ENCODE assay signal across 11 cellular contexts in the genomic region with DNA sequence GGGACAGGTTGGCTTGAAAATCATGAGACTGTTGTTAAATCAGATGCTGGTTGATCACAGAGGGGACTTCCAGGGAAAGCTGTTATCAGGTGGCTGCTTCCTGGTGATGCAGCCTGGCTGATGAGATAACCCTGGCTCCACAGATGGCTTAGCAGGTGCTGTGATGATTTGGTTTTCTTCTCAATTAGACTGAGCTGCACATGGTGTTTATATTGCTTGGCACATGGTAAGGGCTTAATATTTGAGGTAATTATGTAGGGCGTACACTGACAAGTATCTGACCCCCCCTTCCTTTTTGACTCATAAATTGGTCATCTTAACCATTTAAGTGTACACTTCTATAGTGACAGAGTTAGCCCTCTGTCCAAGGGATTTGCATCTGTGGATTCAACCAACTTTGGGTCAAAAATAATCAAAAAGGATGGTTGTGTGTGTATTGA. TPM values are rescaled to one million over a fixed set of nuclear protein-coding genes. Genes with fewer than 3 reads are reported as not detected.
A peak's percentile ranks its signal among the peaks of the same experiment; 100 is the strongest.
DNase-seq lines count a peak whose midpoint lies in the region; ATAC-seq, FAIRE-seq and TF ChIP-seq lines count a peak whose summit lies in the region.
"Had no signal": no experiment of that assay in that cellular context is flagged by ENCODE, and none has a peak within 500 bp of the region (broad histone marks: within the 10 kb centered on the region; RNA-seq: fewer than 3 reads in every experiment).

No MANE protein-coding gene starts in this region.

- H3K79me2 ChIP-seq in HepG2 (ENCODE audit: insufficient read depth, low read length) (peaks cover 37% of the 10 kb centered on the region), H9 (ENCODE audit: insufficient read depth, low read length) (peaks cover 17% of the 10 kb centered on the region; the same call in 1 of the 2 replicates)

- H3K9me3 ChIP-seq in HepG2 (ENCODE audit: low read length) (no peaks in the 10 kb centered on the region), H9 (ENCODE audit: control insufficient read depth, low read depth, low read length) (no peaks in the 10 kb centered on the region)
- H3K9me3 ChIP-seq: psoas muscle had no signal

- TF ChIP-seq EP300 in HepG2 (IDR thresholded peaks at IDR 0.05; ENCODE audit: low read depth in 2 of 2, low read length in 2 of 2), result no peak
- no peak for TF ChIP-seq EP300 in HepG2 (CRISPR knock-in tag; IDR thresholded peaks at IDR 0.05; ENCODE audit: borderline replicate concordance)

- in situ Hi-C loops in HepG2 (cut with HindIII; ENCODE audit: extremely low pct_ligation_motif_present, low pct_unique_long_range_greater_than_20kb), result no loop called here

- H3K4me2 ChIP-seq in HepG2 (ENCODE audit: low read depth, low read length) (no peak overlapping the region), H9 (ENCODE audit: insufficient read depth, insufficient read length, low read length) (no peak overlapping the region)

- TF ChIP-seq POLR2A in HepG2 (IDR thresholded peaks at IDR 0.05; ENCODE audit: insufficient read depth in 1 of 2, low read depth in 2 of 2, low read length in 2 of 2), result peak; percentile 17 to 31; a peak in 2 of 4 replicates

- no peak for TF ChIP-seq CTCF in HepG2 (CRISPR knock-in tag; IDR thresholded peaks at IDR 0.05)
- TF ChIP-seq CTCF in H9 (conservative IDR thresholded peaks at IDR 0.05), result no peak

- H3K14ac ChIP-seq in H9 (ENCODE audit: insufficient read depth, low read length), result no peak overlapping the region

- H4K91ac ChIP-seq in H9 (ENCODE audit: insufficient read length, low read depth, low read length), result no peak overlapping the region

- H3K9ac ChIP-seq in HepG2 (ENCODE audit: insufficient read depth, low read depth, low read length) (no peak overlapping the region), H9 (ENCODE audit: extremely low read depth, insufficient read length, low read length) (no peak overlapping the region)

- no peak overlapping the region for H2BK5ac ChIP-seq in H9 (ENCODE audit: insufficient read length, low read length)

- H2BK15ac ChIP-seq in H9 (ENCODE audit: low read depth, low read length), result no peak overlapping the region

- H3K4me1 ChIP-seq in HepG2 (ENCODE audit: insufficient read depth, low read length) (peaks cover 35% of the 10 kb centered on the region), H9 (ENCODE audit: insufficient read depth, low read length) (no peaks in the 10 kb centered on the region)

- no TSS peak for BruUV-seq in HepG2 (replicated peaks; lab: Mats Ljungman, UMichigan)

- H3K27me3 ChIP-seq in HepG2 (ENCODE audit: control insufficient read depth in 1 of 2, insufficient read depth in 2 of 2, low read length in 2 of 2) (no peaks in the 10 kb centered on the region), H9 (ENCODE audit: insufficient read depth, low read length) (no peaks in the 10 kb centered on the region)
- H3K27me3 ChIP-seq: dorsolateral prefrontal cortex had no signal

- no peak for FAIRE-seq in HepG2 (lab: Jason Lieb, UNC)

- H3K36me3 Mint-ChIP-seq in activated T-helper 2 cell treated with anti-CD3 and anti-CD28 coated beads, Interferon-gamma antibody, Interleukin-2, Interleukin-4, amounts not matched to agents 10 μg/mL and 5 μg/mL and 100 μg/mL, durations not matched to agents 14 hours and 24 hours and 36 hours (ENCODE audit: low read depth), result peaks cover 72% of the 10 kb centered on the region
- peaks cover 68 to 82% (median 72%) of the 10 kb centered on the region in 3 experiments for H3K36me3 Mint-ChIP-seq in H9 (ENCODE audit: insufficient read depth in 1 of 3, low read depth in 3 of 3)

- CTCF ChIA-PET in HepG2 (lab: Yijun Ruan, JAX; ENCODE audit: low intra/inter-chr PET ratio, low total read pairs), result no interaction called here

- H3K27ac ChIP-seq in HepG2 (ENCODE audit: extremely low read length, insufficient read depth, low read length) (no peak overlapping the region), H9 (ENCODE audit: insufficient read length, low read depth, low read length) (no peak overlapping the region)
- H3K27ac ChIP-seq: psoas muscle had no signal

- H3K27me3 Mint-ChIP-seq in activated T-helper 2 cell treated with anti-CD3 and anti-CD28 coated beads, Interferon-gamma antibody, Interleukin-2, Interleukin-4, amounts not matched to agents 10 μg/mL and 5 μg/mL and 100 μg/mL, durations not matched to agents 14 hours and 24 hours and 36 hours (ENCODE audit: low read depth), result no peaks in the 10 kb centered on the region
- H3K27me3 Mint-ChIP-seq in H9 (ENCODE audit: low read depth), result no peaks in the 10 kb centered on the region; the same call in 1 of the 2 replicates

- ATAC-seq in HepG2, result no peak
- ATAC-seq: psoas muscle had no signal

- H4K20me1 ChIP-seq in HepG2 (ENCODE audit: insufficient read depth, low read length), result peaks cover 70% of the 10 kb centered on the region
- peaks cover 3% of the 10 kb centered on the region for H4K20me1 ChIP-seq in H9 (ENCODE audit: control insufficient read depth, insufficient read depth, insufficient read length)

- H4K5ac ChIP-seq in H9 (ENCODE audit: insufficient read length, low read depth, low read length), result no peak overlapping the region

- peak; percentile 65 for DNase-seq in EH (ENCODE audit: low read depth)
- DNase-seq in NCI-H1417 treated with DMSO at 0.1 percent for 48 hours (lab: John Stamatoyannopoulos, UW), result peak; percentile 42
- no peak for DNase-seq in activated T-helper 2 cell treated with anti-CD3 and anti-CD28 coated beads, Interferon-gamma antibody, Interleukin-2, Interleukin-4, amounts not matched to agents 10 μg/mL and 5 μg/mL and 100 μg/mL, durations not matched to agents 14 hours and 24 hours and 36 hours (ENCODE audit: low spot score)
- no peak for DNase-seq in HepG2 (ENCODE audit: low spot score)
- DNase-seq in H9, result no peak
- no peak for DNase-seq in LoVo (ENCODE audit: low spot score)
- no peak for DNase-seq in HuH-7 (ENCODE audit: low spot score)
- no peak for DNase-seq in COR-L47 (lab: John Stamatoyannopoulos, UW)
- DNase-seq: islet precursor cell, psoas muscle had no signal

- H4K8ac ChIP-seq in H9 (replicated peaks; ENCODE audit: insufficient read length, low read depth, low read length), result no peak overlapping the region

- no peak overlapping the region for H3K4me3 ChIP-seq in HepG2 (replicated peaks in 1 of 3; ENCODE audit: insufficient read depth in 1 of 3, low read depth in 2 of 3, low read length in 3 of 3)
- H3K4me3 ChIP-seq: dorsolateral prefrontal cortex, psoas muscle had no signal

- no peak overlapping the region for H3K4ac ChIP-seq in H9 (ENCODE audit: low read depth, low read length)

- H3K36me3 ChIP-seq in HepG2 (replicated peaks in 1 of 2; ENCODE audit: control insufficient read depth in 1 of 2, insufficient read depth in 2 of 2, low read length in 2 of 2), result peaks cover 25 to 57% of the 10 kb centered on the region in 2 experiments

- H2AFZ ChIP-seq in HepG2 (ENCODE audit: low read length), result no peak overlapping the region
- no peak overlapping the region for H2AFZ ChIP-seq in H9 (ENCODE audit: low read length)

- POLR2A ChIA-PET in HepG2 (lab: Yijun Ruan, JAX), result no interaction called here

- no peak overlapping the region for H3K56ac ChIP-seq in H9 (ENCODE audit: insufficient read length, low read depth, low read length)

- no peak overlapping the region for H3K4me3 Mint-ChIP-seq in activated T-helper 2 cell treated with anti-CD3 and anti-CD28 coated beads, Interferon-gamma antibody, Interleukin-2, Interleukin-4, amounts not matched to agents 10 μg/mL and 5 μg/mL and 100 μg/mL, durations not matched to agents 14 hours and 24 hours and 36 hours (ENCODE audit: low read depth)
- H3K4me3 Mint-ChIP-seq in H9, result no peak overlapping the region

- TF ChIP-seq RAD21 in HepG2 (CRISPR knock-in tag; IDR thresholded peaks at IDR 0.05), result no peak

- no peaks in the 10 kb centered on the region for H3K9me3 Mint-ChIP-seq in activated T-helper 2 cell treated with anti-CD3 and anti-CD28 coated beads, Interferon-gamma antibody, Interleukin-2, Interleukin-4, amounts not matched to agents 10 μg/mL and 5 μg/mL and 100 μg/mL, durations not matched to agents 14 hours and 24 hours and 36 hours
- peaks cover 0 to 4% of the 10 kb centered on the region in 2 experiments; a peak in 1 of 5 replicates for H3K9me3 Mint-ChIP-seq in H9

- no peak overlapping the region for H3T11ph ChIP-seq in H9 (ENCODE audit: low read length)

- H2BK20ac ChIP-seq in H9 (ENCODE audit: low read depth, low read length, poor library complexity, severe bottlenecking), result no peak overlapping the region

- peaks cover 41% of the 10 kb centered on the region for H3K4me1 Mint-ChIP-seq in activated T-helper 2 cell treated with anti-CD3 and anti-CD28 coated beads, Interferon-gamma antibody, Interleukin-2, Interleukin-4, amounts not matched to agents 10 μg/mL and 5 μg/mL and 100 μg/mL, durations not matched to agents 14 hours and 24 hours and 36 hours (ENCODE audit: low read depth)
- H3K4me1 Mint-ChIP-seq in H9, result peaks cover 24 to 30% of the 10 kb centered on the region in 2 experiments

- no peaks in the 10 kb centered on the region for H3K23me2 ChIP-seq in H9 (ENCODE audit: insufficient read length, low read depth, low read length, poor library complexity, severe bottlenecking)

- H2BK120ac ChIP-seq in H9 (ENCODE audit: low read depth, low read length, poor library complexity, severe bottlenecking), result no peak overlapping the region

- intact Hi-C loops in activated T-helper 2 cell treated with anti-CD3 and anti-CD28 coated beads, Interferon-gamma antibody, Interleukin-2, Interleukin-4, amounts not matched to agents 10 μg/mL and 5 μg/mL and 100 μg/mL, durations not matched to agents 14 hours and 24 hours and 36 hours (cut with micrococcal nuclease), result no loop called here
- intact Hi-C loops in HepG2 (cut with micrococcal nuclease; ENCODE audit: unreplicated experiment), result no loop called here

- no peak overlapping the region for H3K23ac ChIP-seq in H9 (ENCODE audit: insufficient read length, low read depth, low read length)

- 100% methylated on average over 1 of the region's 1 CpG for WGBS in HepG2 (ENCODE audit: low lambda C conversion rate)
- no CpG with 5 or more reads among the region's 1 CpG for WGBS in H9 (ENCODE audit: extremely low coverage, insufficient read length, low lambda C conversion rate)

- no peak overlapping the region for H2AK5ac ChIP-seq in H9 (ENCODE audit: insufficient read length, low read length)

- peak overlapping the region; percentile 28 for H3K27ac Mint-ChIP-seq in activated T-helper 2 cell treated with anti-CD3 and anti-CD28 coated beads, Interferon-gamma antibody, Interleukin-2, Interleukin-4, amounts not matched to agents 10 μg/mL and 5 μg/mL and 100 μg/mL, durations not matched to agents 14 hours and 24 hours and 36 hours
- 0 out of 7 replicates have a peak overlapping the region, but pooled peaks of 1 of the 3 experiments have one; percentile 28 for H3K27ac Mint-ChIP-seq in H9

- no peak overlapping the region for H3K18ac ChIP-seq in H9 (ENCODE audit: insufficient read length, low read depth, low read length)

- no peak overlapping the region for H2BK12ac ChIP-seq in H9 (ENCODE audit: insufficient read length, low read depth, low read length)

- H3K79me1 ChIP-seq in H9 (ENCODE audit: insufficient read depth, low read depth, low read length, poor library complexity, severe bottlenecking), result peaks cover 13% of the 10 kb centered on the region

RNA-seq across cellular contexts. Expression of gene RPS3, which starts 7.0 kb away (rescaled TPM):
- 3,460 and 3,552 TPM in 2 replicates for total RNA-seq in activated T-helper 2 cell treated with anti-CD3 and anti-CD28 coated beads, Interferon-gamma antibody, Interleukin-2, Interleukin-4, amounts not matched to agents 10 μg/mL and 5 μg/mL and 100 μg/mL, durations not matched to agents 14 hours and 24 hours and 36 hours
- total RNA-seq in HepG2 (2016; rRNA removed; fragmentation: Illumina TruSeq; extraction: Trizol) (2,143 and 2,814 TPM in 2 replicates), H9 (2021) (3,765 and 3,814 TPM in 2 replicates)
- 3,026 and 3,837 TPM in 2 replicates for total RNA-seq in HepG2 (2016; cell fraction: cytosol; rRNA removed; fragmentation: Illumina TruSeq; extraction: Trizol; ENCODE audit: low read depth)
- total RNA-seq in HepG2 (2016; cell fraction: insoluble cytoplasmic fraction; rRNA removed; fragmentation: Illumina TruSeq; extraction: Trizol), result 2,366 and 2,701 TPM in 2 replicates
- 5,197 and 5,735 TPM in 2 replicates for total RNA-seq in HepG2 (2016; cell fraction: membrane; rRNA removed; fragmentation: Illumina TruSeq; extraction: Trizol)
- total RNA-seq in HepG2 (2016; cell fraction: nucleus; rRNA removed; fragmentation: Illumina TruSeq; extraction: Trizol), result 799 and 826 TPM in 2 replicates
- 3,295 and 3,616 TPM in 2 replicates for polyA plus RNA-seq in HepG2 (2011; rRNA removed)
- 3,790 and 3,975 TPM in 2 replicates for polyA plus RNA-seq in HepG2 (2011; cell fraction: cytosol; rRNA removed)
- 1,120 and 1,329 TPM in 2 replicates for polyA plus RNA-seq in HepG2 (2011; cell fraction: nucleus; rRNA removed)
- polyA plus RNA-seq in HepG2 (2012), result 4,677 and 5,383 TPM in 2 replicates
- polyA plus RNA-seq in HepG2 (2016; cell fraction: cytosol; fragmentation: Illumina TruSeq; extraction: Trizol; ENCODE audit: low read depth), result 4,653 and 5,328 TPM in 2 replicates
- polyA plus RNA-seq in HepG2 (2016; cell fraction: insoluble cytoplasmic fraction; fragmentation: Illumina TruSeq; extraction: Trizol; ENCODE audit: low read depth), result 3,740 and 3,849 TPM in 2 replicates
- polyA plus RNA-seq in HepG2 (2016; cell fraction: membrane; fragmentation: Illumina TruSeq; extraction: Trizol; ENCODE audit: low read depth), result 7,247 and 7,550 TPM in 2 replicates
- polyA plus RNA-seq in HepG2 (2016; cell fraction: nucleus; fragmentation: Illumina TruSeq; extraction: Trizol; ENCODE audit: insufficient read depth, low read depth), result 2,020 and 2,028 TPM in 2 replicates
- polyA minus RNA-seq in HepG2 (2011; rRNA and poly(A)+ RNA removed; ENCODE audit: low replicate concordance), result 1,170 and 2,337 TPM in 2 replicates
- polyA minus RNA-seq in HepG2 (2011; cell fraction: cytosol; rRNA and poly(A)+ RNA removed), result 547 and 597 TPM in 2 replicates
- 281 and 352 TPM in 2 replicates for polyA minus RNA-seq in HepG2 (2011; cell fraction: nucleus; rRNA and poly(A)+ RNA removed)

RNA-seq across cellular contexts. Expression of gene KLHL35, which starts 26.6 kb away (rescaled TPM):
- 0.87 and 1.6 TPM in 2 replicates for total RNA-seq in activated T-helper 2 cell treated with anti-CD3 and anti-CD28 coated beads, Interferon-gamma antibody, Interleukin-2, Interleukin-4, amounts not matched to agents 10 μg/mL and 5 μg/mL and 100 μg/mL, durations not matched to agents 14 hours and 24 hours and 36 hours
- total RNA-seq in HepG2 (2016; rRNA removed; fragmentation: Illumina TruSeq; extraction: Trizol), result not detected in 2 replicates
- not detected in 2 replicates for total RNA-seq in HepG2 (2016; cell fraction: cytosol; rRNA removed; fragmentation: Illumina TruSeq; extraction: Trizol; ENCODE audit: low read depth)
- not detected in 2 replicates for total RNA-seq in HepG2 (2016; cell fraction: insoluble cytoplasmic fraction; rRNA removed; fragmentation: Illumina TruSeq; extraction: Trizol)
- total RNA-seq in HepG2 (2016; cell fraction: membrane; rRNA removed; fragmentation: Illumina TruSeq; extraction: Trizol), result not detected in 2 replicates
- total RNA-seq in HepG2 (2016; cell fraction: nucleus; rRNA removed; fragmentation: Illumina TruSeq; extraction: Trizol), result not detected in 2 replicates
- polyA plus RNA-seq in HepG2 (2011; rRNA removed), result not detected in 2 replicates
- polyA plus RNA-seq in HepG2 (2011; cell fraction: cytosol; rRNA removed), result 0.03 TPM in 1 of 2 replicates, not detected in the other
- polyA plus RNA-seq in HepG2 (2011; cell fraction: nucleus; rRNA removed), result 0.10 and 0.14 TPM in 2 replicates
- 0.12 TPM in 1 of 2 replicates, not detected in the other for polyA plus RNA-seq in HepG2 (2012)
- polyA plus RNA-seq in HepG2 (2016; cell fraction: cytosol; fragmentation: Illumina TruSeq; extraction: Trizol; ENCODE audit: low read depth), result not detected in 2 replicates
- not detected in 2 replicates for polyA plus RNA-seq in HepG2 (2016; cell fraction: insoluble cytoplasmic fraction; fragmentation: Illumina TruSeq; extraction: Trizol; ENCODE audit: low read depth)
- polyA plus RNA-seq in HepG2 (2016; cell fraction: membrane; fragmentation: Illumina TruSeq; extraction: Trizol; ENCODE audit: low read depth), result not detected in 2 replicates
- polyA plus RNA-seq in HepG2 (2016; cell fraction: nucleus; fragmentation: Illumina TruSeq; extraction: Trizol; ENCODE audit: insufficient read depth, low read depth), result 1.3 TPM in 1 of 2 replicates, not detected in the other
- 9.7 TPM in 1 of 2 replicates, not detected in the other for polyA minus RNA-seq in HepG2 (2011; rRNA and poly(A)+ RNA removed; ENCODE audit: low replicate concordance)
- 0.70 TPM in 1 of 2 replicates, not detected in the other for polyA minus RNA-seq in HepG2 (2011; cell fraction: cytosol; rRNA and poly(A)+ RNA removed)
- 0.64 TPM in 1 of 2 replicates, not detected in the other for polyA minus RNA-seq in HepG2 (2011; cell fraction: nucleus; rRNA and poly(A)+ RNA removed)
- 0.72 and 0.83 TPM in 2 replicates for total RNA-seq in H9 (2021)

RNA-seq across cellular contexts. Expression of gene ARRB1, which starts 54.9 kb away (rescaled TPM):
- 15.1 and 19.3 TPM in 2 replicates for total RNA-seq in activated T-helper 2 cell treated with anti-CD3 and anti-CD28 coated beads, Interferon-gamma antibody, Interleukin-2, Interleukin-4, amounts not matched to agents 10 μg/mL and 5 μg/mL and 100 μg/mL, durations not matched to agents 14 hours and 24 hours and 36 hours
- total RNA-seq in HepG2 (2016; rRNA removed; fragmentation: Illumina TruSeq; extraction: Trizol) (22.5 and 25.2 TPM in 2 replicates), H9 (2021) (20.6 and 22.1 TPM in 2 replicates)
- 15.2 and 19.6 TPM in 2 replicates for total RNA-seq in HepG2 (2016; cell fraction: cytosol; rRNA removed; fragmentation: Illumina TruSeq; extraction: Trizol; ENCODE audit: low read depth)
- total RNA-seq in HepG2 (2016; cell fraction: insoluble cytoplasmic fraction; rRNA removed; fragmentation: Illumina TruSeq; extraction: Trizol), result 21.7 and 25.0 TPM in 2 replicates
- 20.4 and 20.9 TPM in 2 replicates for total RNA-seq in HepG2 (2016; cell fraction: membrane; rRNA removed; fragmentation: Illumina TruSeq; extraction: Trizol)
- total RNA-seq in HepG2 (2016; cell fraction: nucleus; rRNA removed; fragmentation: Illumina TruSeq; extraction: Trizol), result 15.7 and 24.9 TPM in 2 replicates
- polyA plus RNA-seq in HepG2 (2011; rRNA removed), result 35.7 and 35.9 TPM in 2 replicates
- polyA plus RNA-seq in HepG2 (2011; cell fraction: cytosol; rRNA removed), result 33.5 and 41.0 TPM in 2 replicates
- 50.3 and 56.4 TPM in 2 replicates for polyA plus RNA-seq in HepG2 (2011; cell fraction: nucleus; rRNA removed)
- 25.7 and 29.8 TPM in 2 replicates for polyA plus RNA-seq in HepG2 (2012)
- polyA plus RNA-seq in HepG2 (2016; cell fraction: cytosol; fragmentation: Illumina TruSeq; extraction: Trizol; ENCODE audit: low read depth), result 19.3 and 20.1 TPM in 2 replicates
- polyA plus RNA-seq in HepG2 (2016; cell fraction: insoluble cytoplasmic fraction; fragmentation: Illumina TruSeq; extraction: Trizol; ENCODE audit: low read depth), result 33.2 and 40.0 TPM in 2 replicates
- 23.0 and 27.7 TPM in 2 replicates for polyA plus RNA-seq in HepG2 (2016; cell fraction: membrane; fragmentation: Illumina TruSeq; extraction: Trizol; ENCODE audit: low read depth)
- polyA plus RNA-seq in HepG2 (2016; cell fraction: nucleus; fragmentation: Illumina TruSeq; extraction: Trizol; ENCODE audit: insufficient read depth, low read depth), result 26.7 and 32.1 TPM in 2 replicates
- polyA minus RNA-seq in HepG2 (2011; rRNA and poly(A)+ RNA removed; ENCODE audit: low replicate concordance), result 48.7 and 175 TPM in 2 replicates
- polyA minus RNA-seq in HepG2 (2011; cell fraction: cytosol; rRNA and poly(A)+ RNA removed), result 37.4 and 40.0 TPM in 2 replicates
- 68.6 and 72.2 TPM in 2 replicates for polyA minus RNA-seq in HepG2 (2011; cell fraction: nucleus; rRNA and poly(A)+ RNA removed)

Comparison
In these comparisons a context has a peak if more than half of its experiments do, and no peak if none do; other contexts are left out.
1. DNase-seq: peak in EH (single experiment) and NCI-H1417 treated with DMSO at 0.1 percent for 48 hours (single experiment); none in activated T-helper 2 cell treated with anti-CD3 and anti-CD28 coated beads, Interferon-gamma antibody, Interleukin-2, Interleukin-4, amounts not matched to agents 10 μg/mL and 5 μg/mL and 100 μg/mL, durations not matched to agents 14 hours and 24 hours and 36 hours (single experiment), HepG2 (single experiment), H9 (single experiment), LoVo (single experiment), HuH-7 (single experiment) and COR-L47 (single experiment).